ENCODE assay signal across 8 cellular contexts in the genomic region with DNA sequence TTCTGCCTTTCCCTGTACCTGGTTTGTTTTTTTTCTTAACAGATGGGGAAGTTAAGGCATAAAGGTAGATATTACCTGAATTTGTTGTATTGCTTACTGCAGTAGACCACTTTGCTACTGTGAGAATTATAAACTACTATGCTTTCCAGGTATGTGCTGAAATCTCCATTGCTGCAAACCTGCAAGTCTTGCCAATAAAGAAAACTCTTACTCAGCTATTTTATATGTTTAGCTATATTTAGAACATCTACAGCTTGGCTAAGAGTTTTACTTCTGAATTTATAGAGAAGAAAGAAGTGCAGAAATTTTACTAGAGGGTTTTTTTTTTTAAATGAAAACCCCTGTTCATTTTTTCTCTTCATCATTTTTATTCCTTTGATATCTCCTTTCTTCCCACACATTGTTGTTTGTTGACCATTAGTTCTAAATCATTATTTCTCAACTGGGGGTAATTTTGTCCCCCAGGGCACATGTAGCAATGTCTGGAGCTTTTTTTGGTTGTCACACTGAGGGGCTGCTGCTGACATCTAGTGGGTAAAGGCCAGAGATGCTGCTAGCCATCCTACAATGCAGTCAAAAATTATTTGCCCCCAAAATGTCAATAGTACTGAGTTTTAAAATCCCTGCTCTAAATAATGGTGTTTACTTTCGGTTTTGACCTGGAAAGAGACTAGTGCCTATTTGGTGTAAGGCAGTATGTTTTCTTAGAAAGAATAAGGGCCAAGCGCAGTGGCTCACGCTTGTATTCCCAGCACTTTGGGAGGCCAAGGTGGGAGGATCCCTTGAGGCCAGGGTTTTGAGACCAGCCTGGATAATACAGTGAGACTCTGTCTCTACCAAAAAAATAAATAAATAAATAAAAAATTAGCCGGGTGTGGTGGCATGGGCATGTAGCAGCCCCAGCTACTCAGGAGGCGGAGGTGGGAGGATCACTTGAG.
DNase-seq lines count a peak whose midpoint lies in the region; ATAC-seq and TF ChIP-seq lines count a peak whose summit lies in the region.

No MANE protein-coding gene starts in this region.

- H3K4me2 ChIP-seq in SU-DHL-6 (ENCODE audit: low read depth, low read length, poor library complexity, severe bottlenecking) = no peak overlapping the region

- no peak overlapping the region for H3K9ac ChIP-seq in SU-DHL-6 (ENCODE audit: low read length)

- no peak overlapping the region for H2AFZ ChIP-seq in SU-DHL-6 (ENCODE audit: low read depth, low read length, severe bottlenecking)

- H3K36me3 Mint-ChIP-seq in nephron progenitor cell (ENCODE audit: low read depth) = peaks cover 45% of the 10 kb centered on the region

- peaks cover 19% of the 10 kb centered on the region for H3K9me3 Mint-ChIP-seq in nephron progenitor cell

- ATAC-seq in HG03439 (IDR thresholded peaks at IDR 0.05; ENCODE audit: unreplicated experiment) (no peak), HG03342 (IDR thresholded peaks at IDR 0.05; ENCODE audit: unreplicated experiment) (no peak)

- H3K27ac ChIP-seq in SU-DHL-6 (ENCODE audit: low read depth, low read length) = no peak overlapping the region

- no peaks in the 10 kb centered on the region for H4K20me1 ChIP-seq in SU-DHL-6 (ENCODE audit: low read depth, low read length)

- in situ Hi-C loops in GM13977 (cut with MboI; ENCODE audit: low pct_unique_long_range_greater_than_20kb, low sequenced_read_pairs, unreplicated experiment) = loop anchor here (25.0 kb wide), 1 partner anchor 344 kb away; the partner anchor contains the start of gene MED6

- H3K9me3 ChIP-seq in SU-DHL-6 (ENCODE audit: insufficient read depth, low read length) = no peaks in the 10 kb centered on the region

- H3K36me3 ChIP-seq in SU-DHL-6 (ENCODE audit: low read length) = peaks cover 8% of the 10 kb centered on the region; the same call in 1 of the 2 replicates

- H3K9me2 ChIP-seq in SU-DHL-6 (replicated peaks; ENCODE audit: insufficient read depth, low read length) = no peaks in the 10 kb centered on the region

- no peak overlapping the region for H3K4me3 Mint-ChIP-seq in nephron progenitor cell

- H3K4me3 ChIP-seq in SU-DHL-6 (ENCODE audit: insufficient read depth, low read length, poor library complexity, severe bottlenecking) (no peak overlapping the region), choroid plexus epithelial cell (ENCODE audit: low read depth, low read length) (no peak overlapping the region)

- 0 out of 2 replicates have a peak, but pooled peaks cover 3% of the 10 kb centered on the region for H3K79me2 ChIP-seq in SU-DHL-6 (ENCODE audit: insufficient read depth, low read length)

- no peaks in the 10 kb centered on the region for H3K27me3 ChIP-seq in SU-DHL-6 (ENCODE audit: low read length)

- no peaks in the 10 kb centered on the region for H3F3A ChIP-seq in SU-DHL-6 (ENCODE audit: insufficient read depth)

- DNase-seq in AML-193 (lab: John Stamatoyannopoulos, UW) (peak; percentile 10 to 32), GM13977 (ENCODE audit: low spot score) (peak; percentile 12), choroid plexus epithelial cell (ENCODE audit: low read depth) (peak; percentile 53), nephron progenitor cell (no peak), germinal center (ENCODE audit: low spot score) (no peak)

- H3K27ac Mint-ChIP-seq in nephron progenitor cell = no peak overlapping the region

- no peaks in the 10 kb centered on the region for H3K4me1 Mint-ChIP-seq in nephron progenitor cell

- no peaks in the 10 kb centered on the region for H3K27me3 Mint-ChIP-seq in nephron progenitor cell (ENCODE audit: low read depth, poor library complexity)

- TF ChIP-seq CTCF in GM13977 (IDR thresholded peaks at IDR 0.05; ENCODE audit: extremely low read depth, insufficient read depth, missing control alignments) = peak; percentile 82
- TF ChIP-seq CTCF in SU-DHL-6 (IDR thresholded peaks at IDR 0.05; ENCODE audit: insufficient read depth, low read length, poor library complexity, severe bottlenecking) = peak; percentile 34
- peak; percentile 82 for TF ChIP-seq CTCF in choroid plexus epithelial cell (conservative IDR thresholded peaks at IDR 0.05; ENCODE audit: low read depth, low read length)
- peak; percentile 36 for TF ChIP-seq CTCF in nephron progenitor cell (IDR thresholded peaks at IDR 0.05)

Comparison
In these comparisons a context has a peak if more than half of its experiments do, and no peak if none do; other contexts are left out.
1. DNase-seq: peak in AML-193 (2 of 2), GM13977 (single experiment) and choroid plexus epithelial cell (single experiment); none in nephron progenitor cell (single experiment) and germinal center (single experiment).
2. Peak in every context shown above with its lines, with median percentiles within 50 percentile points of each other: CTCF ChIP-seq.